In the genomic region with DNA sequence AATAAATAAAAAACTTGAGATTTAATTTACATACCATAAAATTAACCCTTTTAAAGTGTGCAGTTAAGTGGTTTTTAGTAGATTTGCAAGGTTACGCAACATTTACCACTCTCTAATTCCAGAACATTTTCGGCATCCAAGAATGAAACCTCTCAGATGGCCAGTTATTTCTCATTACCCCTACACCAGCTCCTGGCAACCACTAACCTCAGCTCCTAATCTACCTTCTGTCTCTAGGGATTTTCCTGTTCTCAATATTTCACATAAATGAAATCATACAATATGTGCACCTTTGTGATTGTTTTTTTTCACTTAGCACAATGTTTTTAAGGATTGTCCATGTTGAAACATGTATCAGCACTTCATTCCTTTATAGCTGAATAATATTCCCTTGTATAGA, we compare ENCODE assay signal across 1 cellular context.
TF ChIP-seq lines count a peak whose summit lies in the region.

No MANE protein-coding gene starts in this region.

TF ChIP-seq in H1, 55 proteins besides CTCF, POLR2A, EP300 and RAD21:
- TF ChIP-seq CEBPB (IDR thresholded peaks at IDR 0.05; ENCODE audit: low read depth, low read length) (peak; percentile 74; the same call in 1 of the 2 replicates), SP1 (IDR thresholded peaks at IDR 0.05; ENCODE audit: low read depth, low read length) (no peak)
TF ChIP-seq in H1: peak in this region for 1.
